In genomic region chr15:82768414-82769081, GRCh38 we compare ENCODE assay signal across 20 cellular contexts. TPM values are rescaled to one million over a fixed set of nuclear protein-coding genes. Genes with fewer than 3 reads are reported as not detected.
DNase-seq lines count a peak whose midpoint lies in the region; ATAC-seq and TF ChIP-seq lines count a peak whose summit lies in the region.
"Had no signal": no experiment of that assay in that cellular context is flagged by ENCODE, and none has a peak within 500 bp of the region (broad histone marks: within the 10 kb centered on the region; RNA-seq: fewer than 3 reads in every experiment).

No MANE protein-coding gene starts in this region.

- peaks cover 17% of the 10 kb centered on the region for H3K36me3 ChIP-seq in MG63
- H3K36me3 ChIP-seq: suprapubic skin had no signal

- no peaks in the 10 kb centered on the region for H3K27me3 ChIP-seq in MG63
- H3K27me3 ChIP-seq: suprapubic skin had no signal

- ATAC-seq in HG03439 (IDR thresholded peaks at IDR 0.05; ENCODE audit: unreplicated experiment), result no peak
- ATAC-seq: activated CD4-positive, alpha-beta T cell treated with anti-CD3 and anti-CD28 coated beads for 36 hours; natural killer cell had no signal

- DNase-seq in ELR (ENCODE audit: low read depth) (peak; percentile 28), MG63 (peak; percentile 21), epithelial cell of proximal tubule (ENCODE audit: low read depth) (peak; percentile 50), renal cortical epithelial cell (ENCODE audit: low read depth) (peak; percentile 62), SKM-1 treated with dmso at 0.1 percent for 144 hours (lab: John Stamatoyannopoulos, UW; ENCODE audit: unreplicated experiment) (no peak), nucleus accumbens (lab: John Stamatoyannopoulos, UW) (no peak), NCI-H526 treated with DMSO at 0.1 percent for 48 hours (lab: John Stamatoyannopoulos, UW) (no peak)
- DNase-seq: activated CD4-positive, alpha-beta T cell treated with anti-CD3 and anti-CD28 coated beads for 36 hours; activated CD8-positive, alpha-beta memory T cell treated with anti-CD3 and anti-CD28 coated beads, Interleukin-2, amount 50 U/mL, for 4 hours; C1 segment of cervical spinal cord; dermis blood vessel endothelial cell; DMS79 treated with DMSO at 0.1 percent for 48 hours; natural killer cell; NCI-H2029 treated with DMSO at 0.1 percent for 48 hours; NCI-H82 had no signal

- no peak for TF ChIP-seq CTCF in epithelial cell of proximal tubule (conservative IDR thresholded peaks at IDR 0.05; ENCODE audit: low read depth, low read length)

- H3K4me3 ChIP-seq in MG63 (no peak overlapping the region), epithelial cell of proximal tubule (ENCODE audit: low read depth, low read length) (no peak overlapping the region)
- H3K4me3 ChIP-seq: lung, suprapubic skin had no signal

- H3K9me3 ChIP-seq in MG63, result no peaks in the 10 kb centered on the region
- H3K9me3 ChIP-seq: suprapubic skin had no signal

RNA-seq across cellular contexts. Expression of gene FSD2, which starts 37.3 kb away (rescaled TPM):
- total RNA-seq in MG63 (2014; rRNA removed; shearing (Covaris generic); ENCODE audit: low replicate concordance), result not detected in 2 replicates
- total RNA-seq in epithelial cell of proximal tubule, result not detected in 2 replicates
- 0.17 TPM in 1 of 2 replicates, not detected in the other for total RNA-seq in renal cortical epithelial cell
- total RNA-seq: activated CD4-positive, alpha-beta T cell treated with anti-CD3 and anti-CD28 coated beads for 36 hours; dermis blood vessel endothelial cell; natural killer cell; pulmonary artery endothelial cell; T-helper 2 cell treated with Interferon-gamma antibody and Interleukin-4, amounts not matched to agents 100 ng/mL and 5 ng/mL, for 36 hours had no signal

RNA-seq across cellular contexts. Expression of gene WHAMM, which starts 40.9 kb away (rescaled TPM):
- 3.6 and 6.2 TPM in 2 replicates for total RNA-seq in MG63 (2014; rRNA removed; shearing (Covaris generic); ENCODE audit: low replicate concordance)
- total RNA-seq in epithelial cell of proximal tubule, result 6.0 TPM in 2 replicates
- total RNA-seq in renal cortical epithelial cell, result 9.0 and 12.7 TPM in 2 replicates

RNA-seq across cellular contexts. Expression of gene AP3B2, which starts 58.9 kb away (rescaled TPM):
- 0.03 TPM in 1 of 2 replicates, not detected in the other for total RNA-seq in MG63 (2014; rRNA removed; shearing (Covaris generic); ENCODE audit: low replicate concordance)
- total RNA-seq in epithelial cell of proximal tubule (under 0.01 and 0.07 TPM in 2 replicates), renal cortical epithelial cell (0.17 and 1.5 TPM in 2 replicates)
- total RNA-seq: pulmonary artery endothelial cell; T-helper 2 cell treated with Interferon-gamma antibody and Interleukin-4, amounts not matched to agents 100 ng/mL and 5 ng/mL, for 36 hours had no signal

Comparison
In these comparisons a context has a peak if more than half of its experiments do, and no peak if none do; other contexts are left out.
1. DNase-seq: peak in ELR (single experiment), MG63 (single experiment), epithelial cell of proximal tubule (single experiment) and renal cortical epithelial cell (single experiment); none in SKM-1 treated with dmso at 0.1 percent for 144 hours (single experiment), nucleus accumbens (0 of 56) and NCI-H526 treated with DMSO at 0.1 percent for 48 hours (single experiment).